In the genomic region with DNA sequence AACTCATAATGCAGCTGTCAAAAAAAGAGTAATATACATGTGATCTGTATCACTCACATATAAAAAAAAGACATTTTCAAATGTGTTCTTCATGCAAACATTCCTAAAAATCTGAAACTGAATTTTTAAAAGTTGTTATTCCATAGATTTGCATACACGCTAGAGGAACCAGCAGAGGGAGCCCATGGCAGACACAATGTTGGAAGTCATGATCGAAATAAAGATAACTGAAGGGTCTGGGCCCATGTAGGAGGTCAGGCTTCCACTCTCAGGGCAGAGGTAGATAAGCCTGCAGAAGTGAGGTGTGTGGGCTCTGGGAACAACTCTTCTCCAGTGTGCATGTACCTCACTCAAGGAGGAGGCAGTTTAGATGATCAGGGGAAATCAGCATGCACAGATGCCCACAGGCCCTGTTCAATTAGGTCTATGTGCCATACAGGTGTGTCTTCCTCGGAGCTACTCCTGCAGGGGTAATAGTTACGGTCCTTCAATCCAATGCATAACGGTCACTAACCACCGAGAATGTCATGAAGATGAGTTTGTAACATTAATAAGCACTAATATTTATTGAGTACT, we compare ENCODE assay signal across 7 cellular contexts.
DNase-seq lines count a peak whose midpoint lies in the region; TF ChIP-seq lines count a peak whose summit lies in the region.

No MANE protein-coding gene starts in this region.

- WGBS in tibial nerve, 2 donors = 59 to 62% methylated on average over 6 of the region's 6 CpGs

- no peaks in the 10 kb centered on the region for H3K9me3 ChIP-seq in tibial nerve

- no peaks in the 10 kb centered on the region for H3K4me1 Mint-ChIP-seq in T-helper 2 cell treated with Interferon-gamma antibody and Interleukin-4, amounts not matched to agents 5 μg/mL and 100 μg/mL, for 36 hours (ENCODE audit: low read depth)

- H3K4me3 Mint-ChIP-seq in T-helper 2 cell treated with Interferon-gamma antibody and Interleukin-4, amounts not matched to agents 5 μg/mL and 100 μg/mL, for 36 hours = no peak overlapping the region

- CTCF ChIA-PET in GM10248 (lab: Yijun Ruan, JAX) = interaction anchor here (1.4 to 3.0 kb wide), 3 partner anchors 193 to 319 kb away, joined by 3 to 21 read pairs (median 9); a partner anchor contains a TSS

- H3K27me3 Mint-ChIP-seq in T-helper 2 cell treated with Interferon-gamma antibody and Interleukin-4, amounts not matched to agents 5 μg/mL and 100 μg/mL, for 36 hours (ENCODE audit: low read depth) = peaks cover 12% of the 10 kb centered on the region

- H3K27ac Mint-ChIP-seq in T-helper 2 cell treated with Interferon-gamma antibody and Interleukin-4, amounts not matched to agents 5 μg/mL and 100 μg/mL, for 36 hours = no peak overlapping the region

- H3K36me3 ChIP-seq in tibial nerve = no peaks in the 10 kb centered on the region

- H3K36me3 Mint-ChIP-seq in T-helper 2 cell treated with Interferon-gamma antibody and Interleukin-4, amounts not matched to agents 5 μg/mL and 100 μg/mL, for 36 hours (ENCODE audit: low read depth) = no peaks in the 10 kb centered on the region

- no peaks in the 10 kb centered on the region for H3K9me3 Mint-ChIP-seq in T-helper 2 cell treated with Interferon-gamma antibody and Interleukin-4, amounts not matched to agents 5 μg/mL and 100 μg/mL, for 36 hours

- DNase-seq in GM10248 (ENCODE audit: extremely low spot score) = peak; percentile 13
- peak; percentile 24 for DNase-seq in NB4 (ENCODE audit: low read depth)
- peak; percentile 69 for DNase-seq in astrocyte of the hippocampus (ENCODE audit: low read depth, low spot score)
- DNase-seq in iris pigment epithelial cell (ENCODE audit: low read depth) = peak; percentile 38
- DNase-seq in tibial nerve (ENCODE audit: low spot score in 2 of 2) = peak in 1 of 2 donors; percentile 56
- no peak for DNase-seq in T-helper 2 cell treated with Interferon-gamma antibody and Interleukin-4, amounts not matched to agents 5 μg/mL and 100 μg/mL, for 36 hours (ENCODE audit: low spot score)
- DNase-seq in HuH-7.5 (ENCODE audit: low spot score) = no peak

- H3K4me1 ChIP-seq in tibial nerve = no peaks in the 10 kb centered on the region

- TF ChIP-seq POLR2A in NB4 (IDR thresholded peaks at IDR 0.05; ENCODE audit: extremely low read depth, insufficient read length) (no peak), tibial nerve (IDR thresholded peaks at IDR 0.05) (no peak)

- POLR2A ChIA-PET in GM10248 (lab: Yijun Ruan, JAX) = no interaction called here

- no peak overlapping the region for H3K4me3 ChIP-seq in NB4 (ENCODE audit: low read depth, low read length)
- no peak overlapping the region for H3K4me3 ChIP-seq in tibial nerve

- TF ChIP-seq EP300 in tibial nerve (IDR thresholded peaks at IDR 0.05) = no peak

- H3K27ac ChIP-seq in tibial nerve = no peak overlapping the region

- TF ChIP-seq CTCF in GM10248 (IDR thresholded peaks at IDR 0.05; ENCODE audit: control extremely low read depth, extremely low read depth, low read depth, missing control alignments) (peak; percentile 55), NB4 (IDR thresholded peaks at IDR 0.05; ENCODE audit: low read depth, low read length) (peak; percentile 47), tibial nerve (IDR thresholded peaks at IDR 0.05) (peak; percentile 37 to 62 (median 45))

- H3K27me3 ChIP-seq in tibial nerve = no peaks in the 10 kb centered on the region

Comparison
In these comparisons a context has a peak if more than half of its experiments do, and no peak if none do; other contexts are left out.
1. DNase-seq: peak in GM10248 (single experiment), NB4 (single experiment), astrocyte of the hippocampus (single experiment) and iris pigment epithelial cell (single experiment); none in T-helper 2 cell treated with Interferon-gamma antibody and Interleukin-4, amounts not matched to agents 5 μg/mL and 100 μg/mL, for 36 hours (single experiment) and HuH-7.5 (single experiment).
2. Peak in every context shown above with its lines, with median percentiles within 50 percentile points of each other: CTCF ChIP-seq.